Comparison of ENCODE assay signal across 8 cellular contexts in genomic region chr1:111570781-111571181, GRCh38. TPM values are rescaled to one million over a fixed set of nuclear protein-coding genes. Genes with fewer than 3 reads are reported as not detected.
DNase-seq lines count a peak whose midpoint lies in the region; ATAC-seq, FAIRE-seq and TF ChIP-seq lines count a peak whose summit lies in the region.

No MANE protein-coding gene starts in this region.

- H3K27ac ChIP-seq in OCI-LY7 (ENCODE audit: low read depth, low read length, poor library complexity, severe bottlenecking) (no peak overlapping the region), astrocyte (ENCODE audit: low read depth, low read length) (no peak overlapping the region)

- H2AFZ ChIP-seq in OCI-LY7 (ENCODE audit: low read length) (peak overlapping the region; percentile 68; the same call in 1 of the 2 replicates), astrocyte (ENCODE audit: low read depth, low read length) (no peak overlapping the region)

- H3K9me3 Mint-ChIP-seq in astrocyte (ENCODE audit: unreplicated experiment), result no peaks in the 10 kb centered on the region
- no peaks in the 10 kb centered on the region for H3K9me3 Mint-ChIP-seq in naive thymus-derived CD8-positive, alpha-beta T cell

- CTCF ChIA-PET in OCI-LY7 (lab: Charles Lee; ENCODE audit: unreplicated experiment), result no interaction called here

- no peak overlapping the region for H3K4me3 Mint-ChIP-seq in astrocyte (ENCODE audit: unreplicated experiment)
- no peak overlapping the region for H3K4me3 Mint-ChIP-seq in naive thymus-derived CD8-positive, alpha-beta T cell

- FAIRE-seq in astrocyte (lab: Jason Lieb, UNC), result no peak

- H3K36me3 Mint-ChIP-seq in astrocyte (ENCODE audit: low read depth, unreplicated experiment), result peaks cover 3% of the 10 kb centered on the region
- peaks cover 0 to 1% (median 0%) of the 10 kb centered on the region in 3 donors for H3K36me3 Mint-ChIP-seq in naive thymus-derived CD8-positive, alpha-beta T cell

- H3K4me1 ChIP-seq in OCI-LY7 (ENCODE audit: insufficient read depth, low read length, poor library complexity, severe bottlenecking) (peaks cover 6% of the 10 kb centered on the region), astrocyte (ENCODE audit: insufficient read depth, low read length) (peaks cover 16% of the 10 kb centered on the region)

- no peaks in the 10 kb centered on the region for H3K9me2 ChIP-seq in OCI-LY7 (ENCODE audit: insufficient read depth, low read length)

- H4K20me1 ChIP-seq in OCI-LY7 (ENCODE audit: insufficient read depth, low read length) (no peaks in the 10 kb centered on the region), astrocyte (ENCODE audit: insufficient read depth, low read length) (no peaks in the 10 kb centered on the region)

- intact Hi-C loops in OCI-LY7 (cut with micrococcal nuclease; ENCODE audit: unreplicated experiment), result loop anchor here (5.0 kb wide), 1 partner anchor 87 kb away; no protein-coding TSS in a partner anchor
- intact Hi-C loops in posterior cingulate gyrus (cut with DNase I), result no loop called here

- no peak overlapping the region for H3K4me3 ChIP-seq in OCI-LY7 (ENCODE audit: low read depth, low read length, poor library complexity, severe bottlenecking)
- H3K4me3 ChIP-seq in astrocyte (ENCODE audit: insufficient read depth, low read depth, low read length), result no peak overlapping the region

- H3K36me3 ChIP-seq in OCI-LY7 (ENCODE audit: insufficient read depth, low read length) (no peaks in the 10 kb centered on the region), astrocyte (ENCODE audit: insufficient read depth, low read length) (no peaks in the 10 kb centered on the region)

- H3K9ac ChIP-seq in astrocyte (ENCODE audit: low read length), result no peak overlapping the region

- no peaks in the 10 kb centered on the region for H3K9me3 ChIP-seq in OCI-LY7 (ENCODE audit: low read length)
- no peaks in the 10 kb centered on the region for H3K9me3 ChIP-seq in astrocyte (ENCODE audit: insufficient read depth, low read depth, low read length)

- no TSS peak for BruUV-seq in OCI-LY7 (replicated peaks; lab: Mats Ljungman, UMichigan)

- DNase-seq in OCI-LY7 (ENCODE audit: low spot score) (peak; percentile 61), astrocyte (ENCODE audit: low read depth) (no peak), posterior cingulate gyrus (no peak), NCI-H2227 (lab: John Stamatoyannopoulos, UW; ENCODE audit: unreplicated experiment) (no peak)
- DNase-seq in naive thymus-derived CD8-positive, alpha-beta T cell, result peak in 8 of 10 donors; percentile 9 to 64 (median 32)

- TF ChIP-seq CTCF in OCI-LY7 (conservative IDR thresholded peaks at IDR 0.05; ENCODE audit: low read length), result peak; percentile 78
- TF ChIP-seq CTCF in astrocyte (IDR thresholded peaks at IDR 0.05; ENCODE audit: insufficient read depth, low read depth, low read length), result peak; percentile 28

- ATAC-seq in GM18868 (IDR thresholded peaks at IDR 0.05; ENCODE audit: unreplicated experiment) (peak; percentile 73), HG02970 (IDR thresholded peaks at IDR 0.05; ENCODE audit: low FRiP score, unreplicated experiment) (no peak), HG03045 (IDR thresholded peaks at IDR 0.05; ENCODE audit: unreplicated experiment) (no peak)
- peak; percentile 40 to 58 for ATAC-seq in naive thymus-derived CD8-positive, alpha-beta T cell

- peaks cover 17% of the 10 kb centered on the region for H3K4me1 Mint-ChIP-seq in astrocyte (ENCODE audit: low read depth, unreplicated experiment)
- peaks cover 7 to 14% (median 9%) of the 10 kb centered on the region in 4 donors for H3K4me1 Mint-ChIP-seq in naive thymus-derived CD8-positive, alpha-beta T cell

- H3K27ac Mint-ChIP-seq in astrocyte (ENCODE audit: unreplicated experiment), result no peak overlapping the region
- peak overlapping the region in 2 of 10 donors; percentile 4 to 34 for H3K27ac Mint-ChIP-seq in naive thymus-derived CD8-positive, alpha-beta T cell

- no peaks in the 10 kb centered on the region for H3K27me3 Mint-ChIP-seq in astrocyte (ENCODE audit: low read depth, unreplicated experiment)
- H3K27me3 Mint-ChIP-seq in naive thymus-derived CD8-positive, alpha-beta T cell, result no peaks in the 10 kb centered on the region

- H3K79me2 ChIP-seq in OCI-LY7 (ENCODE audit: insufficient read depth, low read depth, low read length) (no peaks in the 10 kb centered on the region), astrocyte (ENCODE audit: insufficient read depth, low read length) (no peaks in the 10 kb centered on the region)

- H3K4me2 ChIP-seq in OCI-LY7 (ENCODE audit: low read length) (no peak overlapping the region), astrocyte (ENCODE audit: low read length) (peak overlapping the region; percentile 1)

- POLR2A ChIA-PET in OCI-LY7 (lab: Charles Lee), result interaction anchor here (1.1 kb wide), 1 partner anchor 11 kb away, joined by 3 read pairs; no protein-coding TSS in a partner anchor
- POLR2A ChIA-PET in naive thymus-derived CD8-positive, alpha-beta T cell (lab: Charles Lee), result interaction anchor here (0.6 to 1.9 kb wide), 2 partner anchors 25 to 33 kb away, joined by 4 read pairs; no protein-coding TSS in a partner anchor

- H3K27me3 ChIP-seq in astrocyte (ENCODE audit: insufficient read depth, low read length), result no peaks in the 10 kb centered on the region

RNA-seq across cellular contexts. Expression of gene RAP1A, which starts 48.8 kb away (rescaled TPM):
- 8.5 and 10.4 TPM in 2 replicates for total RNA-seq in OCI-LY7 (2014; rRNA removed; shearing (Covaris generic))
- total RNA-seq in OCI-LY7 (2022), result 72.0 and 86.3 TPM in 2 replicates
- total RNA-seq in astrocyte, result 63.9 and 66.6 TPM in 2 replicates
- total RNA-seq in naive thymus-derived CD8-positive, alpha-beta T cell, result 100 to 1,000 TPM; 124 to 130 TPM
- polyA plus RNA-seq in naive thymus-derived CD8-positive, alpha-beta T cell, result 10 to 100 TPM; 43.4 to 53.9 (median 50.0) TPM

Comparison
In these comparisons a context has a peak if more than half of its experiments do, and no peak if none do; other contexts are left out.
1. ATAC-seq: peak in GM18868 (single experiment) and naive thymus-derived CD8-positive, alpha-beta T cell (2 of 2); none in HG02970 (single experiment) and HG03045 (single experiment).
2. DNase-seq: peak in OCI-LY7 (single experiment) and naive thymus-derived CD8-positive, alpha-beta T cell (8 of 10); none in astrocyte (single experiment), posterior cingulate gyrus (0 of 10) and NCI-H2227 (single experiment).